ENCODE assay signal across 12 cellular contexts in genomic region chr9:70081120-70081495, GRCh38. TPM values are rescaled to one million over a fixed set of nuclear protein-coding genes. Genes with fewer than 3 reads are reported as not detected.
DNase-seq lines count a peak whose midpoint lies in the region; ATAC-seq, FAIRE-seq and TF ChIP-seq lines count a peak whose summit lies in the region.
"Had no signal": no experiment of that assay in that cellular context is flagged by ENCODE, and none has a peak within 500 bp of the region (broad histone marks: within the 10 kb centered on the region; RNA-seq: fewer than 3 reads in every experiment).

No MANE protein-coding gene starts in this region.

- H3K4me2 ChIP-seq in mesenchymal stem cell (ENCODE audit: low read length, poor library complexity, severe bottlenecking) = no peak overlapping the region

- H3K27ac ChIP-seq in breast epithelium (peak overlapping the region; percentile 65 to 84), mesenchymal stem cell (ENCODE audit: low read length, poor library complexity, severe bottlenecking) (no peak overlapping the region)

- peak; percentile 83 for DNase-seq in NCI-H748 (lab: John Stamatoyannopoulos, UW; ENCODE audit: unreplicated experiment)
- no peak for DNase-seq in NCI-H748 treated with DMSO at 0.1 percent for 48 hours (lab: John Stamatoyannopoulos, UW)
- no peak for DNase-seq in breast epithelium (ENCODE audit: low spot score in 2 of 2)
- peak; percentile 89 for DNase-seq in mesenchymal stem cell
- DNase-seq in urothelium cell line (ENCODE audit: low spot score) = peak; percentile 25
- no peak for DNase-seq in cerebellar cortex (ENCODE audit: low spot score)
- DNase-seq in SHP77 treated with DMSO at 0.1 percent for 48 hours (lab: John Stamatoyannopoulos, UW) = no peak
- DNase-seq: activated gamma-delta T cell, erythroblast, NCI-H524 had no signal

- no peak overlapping the region for H2BK15ac ChIP-seq in mesenchymal stem cell (ENCODE audit: low read depth, poor library complexity, severe bottlenecking)

- H2BK5ac ChIP-seq in mesenchymal stem cell (ENCODE audit: low read depth, low read length, poor library complexity, severe bottlenecking) = no peak overlapping the region

- WGBS in mesenchymal stem cell = 5% methylated on average over 1 of the region's 1 CpG

- no peak overlapping the region for H2BK120ac ChIP-seq in mesenchymal stem cell (ENCODE audit: low read depth, low read length)

- H3K27me3 ChIP-seq in breast epithelium (no peaks in the 10 kb centered on the region), mesenchymal stem cell (ENCODE audit: control insufficient read depth in 1 of 2, insufficient read depth in 1 of 2, low read length in 2 of 2) (no peaks in the 10 kb centered on the region)

- no peak overlapping the region for H3K4me3 ChIP-seq in breast epithelium
- H3K4me3 ChIP-seq in mesenchymal stem cell (ENCODE audit: insufficient read depth in 1 of 2, low read depth in 1 of 2, low read length in 2 of 2) = no peak overlapping the region
- H3K4me3 ChIP-seq: GM12878 had no signal

- H2BK12ac ChIP-seq in mesenchymal stem cell (ENCODE audit: low read length in 2 of 2) = no peak overlapping the region

- H3K14ac ChIP-seq in mesenchymal stem cell (ENCODE audit: low read length in 2 of 2) = no peak overlapping the region

- H4K8ac ChIP-seq in mesenchymal stem cell (ENCODE audit: low read length) = no peak overlapping the region

- H3K4me1 ChIP-seq in breast epithelium (peaks cover 0 to 10% of the 10 kb centered on the region in 2 donors), mesenchymal stem cell (ENCODE audit: control insufficient read depth, insufficient read depth, low read depth, low read length) (no peaks in the 10 kb centered on the region)

- H3K9me3 ChIP-seq in breast epithelium (no peaks in the 10 kb centered on the region), mesenchymal stem cell (ENCODE audit: control insufficient read depth, low read length) (no peaks in the 10 kb centered on the region)

- H2AFZ ChIP-seq in mesenchymal stem cell (ENCODE audit: low read depth, low read length) = no peak overlapping the region

- H4K91ac ChIP-seq in mesenchymal stem cell (ENCODE audit: low read length) = no peak overlapping the region

- no peak overlapping the region for H3K18ac ChIP-seq in mesenchymal stem cell (ENCODE audit: low read depth in 1 of 2, low read length in 2 of 2)

- no peak for FAIRE-seq in urothelium cell line (lab: Jason Lieb, UNC)
- FAIRE-seq: GM12878 had no signal

- no peak overlapping the region for H3K4ac ChIP-seq in mesenchymal stem cell (ENCODE audit: low read depth in 1 of 2, low read length in 2 of 2)

- H3K36me3 ChIP-seq in breast epithelium = no peaks in the 10 kb centered on the region
- peaks cover 0 to 10% of the 10 kb centered on the region in 2 experiments for H3K36me3 ChIP-seq in mesenchymal stem cell (ENCODE audit: control insufficient read depth in 1 of 2, insufficient read depth in 2 of 2, low read depth in 1 of 2, low read length in 2 of 2)

- H2AK5ac ChIP-seq in mesenchymal stem cell (ENCODE audit: low read length, severe bottlenecking) = no peak overlapping the region

- intact Hi-C loops in breast epithelium (cut with DNase I; ENCODE audit: low total_unique reads) = no loop called here

- no peak for ATAC-seq in GM21529 (IDR thresholded peaks at IDR 0.05; ENCODE audit: unreplicated experiment)
- ATAC-seq: GM12878 had no signal

- peak overlapping the region; percentile 83 for H3K9ac ChIP-seq in mesenchymal stem cell (ENCODE audit: low read length)

- H3K79me1 ChIP-seq in mesenchymal stem cell (replicated peaks; ENCODE audit: low read length, poor library complexity, severe bottlenecking) = peaks cover 20% of the 10 kb centered on the region

- TF ChIP-seq CTCF in breast epithelium (IDR thresholded peaks at IDR 0.05) = no peak

- TF ChIP-seq POLR2A in breast epithelium (IDR thresholded peaks at IDR 0.05) = no peak

- H3K23ac ChIP-seq in mesenchymal stem cell (ENCODE audit: low read length in 2 of 2) = no peak overlapping the region

RNA-seq across cellular contexts. Expression of gene MAMDC2, which starts 37.5 kb away (rescaled TPM):
- 10 to 100 TPM; 17.0 to 33.9 (median 18.7) TPM for total RNA-seq in breast epithelium
- polyA plus RNA-seq in mesenchymal stem cell (2013, experiment 1 of 2) = 3.3 TPM
- 3.3 TPM for polyA plus RNA-seq in mesenchymal stem cell (2013, experiment 2 of 2)
- total RNA-seq: GM12878 had no signal

Comparison
In these comparisons a context has a peak if more than half of its experiments do, and no peak if none do; other contexts are left out.
1. DNase-seq: peak in NCI-H748 (single experiment), mesenchymal stem cell (single experiment) and urothelium cell line (single experiment); none in NCI-H748 treated with DMSO at 0.1 percent for 48 hours (single experiment), breast epithelium (0 of 2), cerebellar cortex (single experiment) and SHP77 treated with DMSO at 0.1 percent for 48 hours (single experiment).